ENCODE assay signal across 17 cellular contexts in genomic region chr6:132369526-132369925, GRCh38. TPM values are rescaled to one million over a fixed set of nuclear protein-coding genes. Genes with fewer than 3 reads are reported as not detected.
A peak's percentile ranks its signal among the peaks of the same experiment; 100 is the strongest.
DNase-seq lines count a peak whose midpoint lies in the region; ATAC-seq and TF ChIP-seq lines count a peak whose summit lies in the region.
"Had no signal": no experiment of that assay in that cellular context is flagged by ENCODE, and none has a peak within 500 bp of the region (broad histone marks: within the 10 kb centered on the region; RNA-seq: fewer than 3 reads in every experiment).

No MANE protein-coding gene starts in this region.

- no peaks in the 10 kb centered on the region for H3K4me1 ChIP-seq in PC-9 (replicated peaks; ENCODE audit: insufficient read depth)
- no peaks in the 10 kb centered on the region for H3K4me1 ChIP-seq in fibroblast of lung (ENCODE audit: control insufficient read depth, extremely low read depth, insufficient read depth, low read length)
- H3K4me1 ChIP-seq: gastrocnemius medialis had no signal

- BruUV-seq in PC-9 (replicated peaks; lab: Mats Ljungman, UMichigan): no TSS peak

- intact Hi-C loops in PC-9 (cut with micrococcal nuclease; ENCODE audit: unreplicated experiment): no loop called here

- no peak overlapping the region for H3K9ac ChIP-seq in fibroblast of lung (ENCODE audit: insufficient read depth, low read length)

- H3K79me2 ChIP-seq in PC-9 (ENCODE audit: low read depth) (no peaks in the 10 kb centered on the region), fibroblast of lung (ENCODE audit: control insufficient read depth, insufficient read depth, low read length) (no peaks in the 10 kb centered on the region)

- no peak overlapping the region for H3K4me3 Mint-ChIP-seq in glutamatergic neuron (ENCODE audit: unreplicated experiment)
- H3K4me3 Mint-ChIP-seq: CD8-positive, alpha-beta memory T cell; immature natural killer cell; stimulated activated memory B cell treated with anti-CD40 and anti-IgM and Interleukin-4, amounts not matched to agents 10 μg/mL and 1 μg/mL and 100 μg/mL, for 72 hours had no signal

- H3K9me2 ChIP-seq in PC-9 (ENCODE audit: insufficient read depth): no peaks in the 10 kb centered on the region

- no peak overlapping the region for H3K4me3 ChIP-seq in PC-9
- no peak overlapping the region for H3K4me3 ChIP-seq in fibroblast of lung (replicated peaks in 1 of 4; ENCODE audit: control extremely low read depth in 1 of 4, insufficient read depth in 1 of 4, low read depth in 3 of 4, low read length in 4 of 4)
- no peak overlapping the region for H3K4me3 ChIP-seq in skeletal muscle cell (ENCODE audit: low read depth, low read length)
- H3K4me3 ChIP-seq: gastrocnemius medialis, mucosa of descending colon had no signal

- CTCF ChIA-PET in PC-9 (lab: Charles Lee): no interaction called here

- POLR2A ChIA-PET in PC-9 (lab: Charles Lee; ENCODE audit: unreplicated experiment): no interaction called here

- H3K27me3 ChIP-seq in PC-9 (ENCODE audit: insufficient read depth, low read depth): no peaks in the 10 kb centered on the region
- H3K27me3 ChIP-seq in fibroblast of lung (ENCODE audit: control insufficient read depth, insufficient read depth, low read length): no peaks in the 10 kb centered on the region
- H3K27me3 ChIP-seq: gastrocnemius medialis had no signal

- no peak for ATAC-seq in HG03095 (IDR thresholded peaks at IDR 0.05; ENCODE audit: unreplicated experiment)
- ATAC-seq: activated CD4-positive, CD25-positive, alpha-beta regulatory T cell treated with anti-CD3 and anti-CD28 coated beads, Interleukin-2, amount 50 U/mL, for 24 hours; gastrocnemius medialis; mucosa of descending colon; stimulated activated memory B cell treated with anti-CD40 and anti-IgM and Interleukin-4, amounts not matched to agents 10 μg/mL and 1 μg/mL and 100 μg/mL, for 72 hours had no signal

- no peaks in the 10 kb centered on the region for H3F3A ChIP-seq in PC-9 (ENCODE audit: insufficient read depth, low read depth)

- H4K20me1 ChIP-seq in PC-9 (ENCODE audit: insufficient read depth) (no peaks in the 10 kb centered on the region), fibroblast of lung (ENCODE audit: control insufficient read depth, extremely low read depth, insufficient read depth, low read length) (no peaks in the 10 kb centered on the region)

- H3K9me3 ChIP-seq in PC-9 (ENCODE audit: insufficient read depth, low read depth): no peaks in the 10 kb centered on the region
- no peaks in the 10 kb centered on the region for H3K9me3 ChIP-seq in fibroblast of lung (ENCODE audit: control insufficient read depth, insufficient read depth, low read depth, low read length)
- H3K9me3 ChIP-seq: gastrocnemius medialis, mucosa of descending colon had no signal

- H3K4me1 Mint-ChIP-seq in glutamatergic neuron (ENCODE audit: low read depth, unreplicated experiment): no peaks in the 10 kb centered on the region
- H3K4me1 Mint-ChIP-seq: immature natural killer cell had no signal

- no peak overlapping the region for H3K27ac Mint-ChIP-seq in glutamatergic neuron (ENCODE audit: unreplicated experiment)
- H3K27ac Mint-ChIP-seq: CD8-positive, alpha-beta memory T cell; immature natural killer cell; stimulated activated memory B cell treated with anti-CD40 and anti-IgM and Interleukin-4, amounts not matched to agents 10 μg/mL and 1 μg/mL and 100 μg/mL, for 72 hours had no signal

- H3K27ac ChIP-seq in PC-9 (no peak overlapping the region), fibroblast of lung (ENCODE audit: insufficient read depth, low read length) (no peak overlapping the region)
- H3K27ac ChIP-seq: gastrocnemius medialis had no signal

- H3K4me2 ChIP-seq in PC-9: peak overlapping the region; percentile 5; the same call in 1 of the 2 replicates
- no peak overlapping the region for H3K4me2 ChIP-seq in fibroblast of lung (ENCODE audit: extremely low read depth, insufficient read depth, low read length)

- no peaks in the 10 kb centered on the region for H3K9me3 Mint-ChIP-seq in glutamatergic neuron (ENCODE audit: unreplicated experiment)
- H3K9me3 Mint-ChIP-seq: CD8-positive, alpha-beta memory T cell; immature natural killer cell; stimulated activated memory B cell treated with anti-CD40 and anti-IgM and Interleukin-4, amounts not matched to agents 10 μg/mL and 1 μg/mL and 100 μg/mL, for 72 hours had no signal

- H3K36me3 ChIP-seq in PC-9 (ENCODE audit: low read depth) (no peaks in the 10 kb centered on the region), fibroblast of lung (ENCODE audit: control insufficient read depth, insufficient read depth, low read length) (no peaks in the 10 kb centered on the region)
- H3K36me3 ChIP-seq: gastrocnemius medialis had no signal

- no peaks in the 10 kb centered on the region for H3K27me3 Mint-ChIP-seq in glutamatergic neuron (ENCODE audit: unreplicated experiment)
- H3K27me3 Mint-ChIP-seq: stimulated activated memory B cell treated with anti-CD40 and anti-IgM and Interleukin-4, amounts not matched to agents 10 μg/mL and 1 μg/mL and 100 μg/mL, for 72 hours had no signal

- DNase-seq in ELR (ENCODE audit: low read depth): peak; percentile 89
- DNase-seq in PC-9: no peak
- DNase-seq in fibroblast of lung (ENCODE audit: low read depth in 2 of 2): peak; percentile 46 to 92
- peak; percentile 31 for DNase-seq in skeletal muscle cell (ENCODE audit: low read depth)
- no peak for DNase-seq in glutamatergic neuron
- DNase-seq in KG1 (lab: John Stamatoyannopoulos, UW): no peak
- DNase-seq in NCI-H748 (lab: John Stamatoyannopoulos, UW; ENCODE audit: unreplicated experiment): no peak
- DNase-seq: activated T-cell treated with anti-CD3 and anti-CD28 coated beads for 4 hours; CD8-positive, alpha-beta memory T cell; gastrocnemius medialis; immature natural killer cell; mucosa of descending colon; NCI-H2171; stimulated activated CD4-positive, alpha-beta T cell treated with anti-CD3 and anti-CD28 coated beads, Interleukin-4, amount 100 ng/mL, for 1 hour had no signal

- H2AFZ ChIP-seq in PC-9: peak overlapping the region; percentile 11; the same call in 1 of the 2 replicates
- H2AFZ ChIP-seq in fibroblast of lung (ENCODE audit: low read length): no peak overlapping the region

- TF ChIP-seq CTCF in PC-9 (conservative IDR thresholded peaks at IDR 0.05) (no peak), fibroblast of lung (conservative IDR thresholded peaks at IDR 0.05 in 1 of 2, IDR thresholded peaks at IDR 0.05 in 1 of 2; ENCODE audit: low read depth in 1 of 2, low read length in 2 of 2) (no peak), glutamatergic neuron (IDR thresholded peaks at IDR 0.05; ENCODE audit: partially characterized antibody, unreplicated experiment) (no peak)

- no peaks in the 10 kb centered on the region for H3K36me3 Mint-ChIP-seq in glutamatergic neuron (ENCODE audit: unreplicated experiment)
- H3K36me3 Mint-ChIP-seq: CD8-positive, alpha-beta memory T cell; immature natural killer cell; stimulated activated memory B cell treated with anti-CD40 and anti-IgM and Interleukin-4, amounts not matched to agents 10 μg/mL and 1 μg/mL and 100 μg/mL, for 72 hours had no signal

RNA-seq across cellular contexts. Expression of gene MOXD1, which starts 31.7 kb away (rescaled TPM):
- 1.0 and 1.3 TPM in 2 replicates for total RNA-seq in PC-9 (2021)
- 45.5 and 89.8 TPM in 2 replicates for total RNA-seq in fibroblast of lung
- 65.1 and 100 TPM in 2 replicates for polyA plus RNA-seq in fibroblast of lung
- polyA plus RNA-seq in fibroblast of lung (2012): 42.6 and 58.5 TPM in 2 replicates
- polyA minus RNA-seq in fibroblast of lung (ENCODE audit: low replicate concordance): 12.7 and 24.2 TPM in 2 replicates
- not detected for total RNA-seq in glutamatergic neuron (ENCODE audit: unreplicated experiment)
- total RNA-seq: CD8-positive, alpha-beta memory T cell had no signal
- polyA plus RNA-seq: immature natural killer cell had no signal

Comparison
In these comparisons a context has a peak if more than half of its experiments do, and no peak if none do; other contexts are left out.
1. DNase-seq: peak in ELR (single experiment), fibroblast of lung (2 of 2) and skeletal muscle cell (single experiment); none in PC-9 (0 of 2), glutamatergic neuron (single experiment), KG1 (single experiment) and NCI-H748 (single experiment).
2. RNA of gene MOXD1, which starts 31.7 kb away (total RNA-seq): 45.5 to 89.8 TPM in fibroblast of lung; 1.0 to 1.3 TPM in PC-9 and not detected in glutamatergic neuron (single experiment); every median in the first group is over 10 times any median in the second.